17 cellular contexts compared by ENCODE assay signal in the genomic region with DNA sequence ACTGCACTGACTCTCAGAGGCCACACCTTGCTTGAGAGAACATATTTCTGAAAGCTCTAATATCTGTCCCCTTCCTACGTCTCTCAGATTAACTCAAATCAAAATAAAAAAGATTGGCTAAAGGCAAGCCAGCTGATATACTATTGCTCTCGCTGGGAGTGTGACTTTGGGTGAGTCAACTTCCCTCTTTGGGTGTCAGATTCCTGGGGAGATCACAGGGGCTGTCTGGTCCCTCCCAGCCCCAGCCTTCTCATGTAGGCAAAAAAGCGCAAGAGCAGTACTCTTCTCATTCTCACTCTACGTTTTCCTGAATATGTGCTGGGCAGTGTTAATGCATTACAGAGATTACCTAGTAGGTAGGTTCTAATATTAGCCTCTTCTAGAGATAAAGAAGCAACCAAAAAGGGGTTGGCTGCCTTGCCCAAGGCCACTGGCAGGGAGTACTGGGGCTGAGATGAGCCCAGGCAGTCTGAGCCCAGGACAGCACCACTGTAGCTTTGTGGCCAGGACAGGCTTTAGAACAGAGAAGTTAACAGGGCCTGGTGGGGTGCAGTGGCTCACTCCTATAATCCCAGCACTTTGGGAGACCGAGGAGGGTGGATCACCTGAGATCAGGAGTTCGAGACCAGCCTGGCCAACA. TPM values are rescaled to one million over a fixed set of nuclear protein-coding genes. Genes with fewer than 3 reads are reported as not detected.
A peak's percentile ranks its signal among the peaks of the same experiment; 100 is the strongest.
DNase-seq lines count a peak whose midpoint lies in the region; ATAC-seq and TF ChIP-seq lines count a peak whose summit lies in the region.
"Had no signal": no experiment of that assay in that cellular context is flagged by ENCODE, and none has a peak within 500 bp of the region (broad histone marks: within the 10 kb centered on the region; RNA-seq: fewer than 3 reads in every experiment).

No MANE protein-coding gene starts in this region.

- no peaks in the 10 kb centered on the region for H3K36me3 Mint-ChIP-seq in chondrocyte (ENCODE audit: low read depth)
- H3K36me3 Mint-ChIP-seq in CD8-positive, alpha-beta T cell = no peaks in the 10 kb centered on the region

- H3K36me3 ChIP-seq in PC-3 (ENCODE audit: low read depth, low read length) (no peaks in the 10 kb centered on the region), neuronal stem cell (replicated peaks in 1 of 2; ENCODE audit: control insufficient read depth in 2 of 2, insufficient read depth in 2 of 2, low read length in 2 of 2) (no peaks in the 10 kb centered on the region)
- H3K36me3 ChIP-seq in CD8-positive, alpha-beta T cell (ENCODE audit: insufficient read depth, low read length) = no peaks in the 10 kb centered on the region
- H3K36me3 ChIP-seq: prostate gland had no signal

- H2AFZ ChIP-seq in PC-3 (ENCODE audit: low read length) = peak overlapping the region; percentile 24; the same call in 1 of the 2 replicates
- H2AFZ ChIP-seq in neuronal stem cell (ENCODE audit: low read length) = no peak overlapping the region

- H3K4me1 Mint-ChIP-seq in chondrocyte (ENCODE audit: low read depth) = peaks cover 37% of the 10 kb centered on the region
- H3K4me1 Mint-ChIP-seq in CD8-positive, alpha-beta T cell (ENCODE audit: low read depth) = peaks cover 10% of the 10 kb centered on the region

- H3K4me1 ChIP-seq in PC-3 (ENCODE audit: insufficient read depth, low read length) (peaks cover 17% of the 10 kb centered on the region), neuronal stem cell (ENCODE audit: control insufficient read depth in 2 of 2, insufficient read depth in 1 of 2, low read depth in 1 of 2, low read length in 2 of 2) (peaks cover 6 to 8% of the 10 kb centered on the region in 2 donors)
- peaks cover 5% of the 10 kb centered on the region for H3K4me1 ChIP-seq in CD8-positive, alpha-beta T cell (ENCODE audit: insufficient read depth, low read length)
- H3K4me1 ChIP-seq: prostate gland had no signal

- H3K9me2 ChIP-seq in PC-3 (replicated peaks; ENCODE audit: low read length) = no peaks in the 10 kb centered on the region

- no peaks in the 10 kb centered on the region for H3K79me2 ChIP-seq in PC-3 (ENCODE audit: low read length)

- ATAC-seq in PC-3 = peak; percentile 66
- no peak for ATAC-seq in CD8-positive, alpha-beta T cell
- ATAC-seq: body of pancreas, left colon had no signal

- WGBS in neuronal stem cell (ENCODE audit: extremely low coverage in 2 of 2, insufficient read length in 2 of 2, insufficient replicate concordance in 1 of 2), 2 donors = no CpG with 5 or more reads among the region's 6 CpGs

- no peak overlapping the region for H3K4ac ChIP-seq in neuronal stem cell (ENCODE audit: low read length)

- H3F3A ChIP-seq in PC-3 (ENCODE audit: low read length, unreplicated experiment) = no peaks in the 10 kb centered on the region

- no peak overlapping the region for H3K14ac ChIP-seq in neuronal stem cell (ENCODE audit: low read length)

- H3K9me3 Mint-ChIP-seq in chondrocyte (ENCODE audit: low read depth) = no peaks in the 10 kb centered on the region
- H3K9me3 Mint-ChIP-seq in CD8-positive, alpha-beta T cell = no peaks in the 10 kb centered on the region
- H3K9me3 Mint-ChIP-seq: activated naive CD4-positive, alpha-beta T cell treated with anti-CD3 and anti-CD28 coated beads for 36 hours had no signal

- no peaks in the 10 kb centered on the region for H3K27me3 Mint-ChIP-seq in chondrocyte (ENCODE audit: low read depth)
- peaks cover 12% of the 10 kb centered on the region for H3K27me3 Mint-ChIP-seq in CD8-positive, alpha-beta T cell (ENCODE audit: low read depth)

- H2AK5ac ChIP-seq in neuronal stem cell (ENCODE audit: low read depth, low read length) = no peak overlapping the region

- H4K8ac ChIP-seq in neuronal stem cell (ENCODE audit: low read depth, low read length) = no peak overlapping the region

- H3K79me1 ChIP-seq in neuronal stem cell (ENCODE audit: low read depth, low read length) = no peaks in the 10 kb centered on the region

- H2BK5ac ChIP-seq in neuronal stem cell (ENCODE audit: low read length) = no peak overlapping the region

- TF ChIP-seq CTCF in PC-3 (conservative IDR thresholded peaks at IDR 0.05; ENCODE audit: low read depth, low read length) (no peak), chondrocyte (IDR thresholded peaks at IDR 0.05) (no peak)
- TF ChIP-seq CTCF in CD8-positive, alpha-beta T cell (IDR thresholded peaks at IDR 0.05) = no peak

- H3K23ac ChIP-seq in neuronal stem cell (ENCODE audit: low read depth, low read length, poor library complexity) = no peak overlapping the region

- no peak overlapping the region for H2BK15ac ChIP-seq in neuronal stem cell (ENCODE audit: low read length)

- CTCF ChIA-PET in PC-3 (lab: Charles Lee) = interaction anchor here (0.6 kb wide), 1 partner anchor 107 kb away, joined by 3 read pairs; no protein-coding TSS in a partner anchor
- CTCF ChIA-PET in CD8-positive, alpha-beta T cell (lab: Charles Lee) = interaction anchor here (1.4 kb wide), 1 partner anchor 132 kb away, joined by 3 read pairs; no protein-coding TSS in a partner anchor

- H3K9me3 ChIP-seq in PC-3 (ENCODE audit: low read length) = no peaks in the 10 kb centered on the region
- H3K9me3 ChIP-seq in neuronal stem cell (replicated peaks in 1 of 2; ENCODE audit: control insufficient read depth in 2 of 2, insufficient read depth in 1 of 2, low read depth in 1 of 2, low read length in 2 of 2) = no peaks in the 10 kb centered on the region
- H3K9me3 ChIP-seq in CD8-positive, alpha-beta T cell (ENCODE audit: low read length) = no peaks in the 10 kb centered on the region
- H3K9me3 ChIP-seq: body of pancreas, prostate gland had no signal

- H3K4me3 ChIP-seq in PC-3 (ENCODE audit: low read length) (no peak overlapping the region), neuronal stem cell (ENCODE audit: low read length in 2 of 2) (no peak overlapping the region)
- no peak overlapping the region for H3K4me3 ChIP-seq in CD8-positive, alpha-beta T cell (ENCODE audit: low read depth, low read length)
- H3K4me3 ChIP-seq: body of pancreas, prostate gland had no signal

- no TSS peak for BruUV-seq in PC-3 (replicated peaks; lab: Mats Ljungman, UMichigan)

- POLR2A ChIA-PET in PC-3 (lab: Charles Lee; ENCODE audit: unreplicated experiment) = interaction anchor here (0.7 kb wide), 1 partner anchor 142 kb away, joined by 3 read pairs; no protein-coding TSS in a partner anchor
- POLR2A ChIA-PET in CD8-positive, alpha-beta T cell (lab: Charles Lee) = no interaction called here

- no peaks in the 10 kb centered on the region for H3K27me3 ChIP-seq in PC-3 (ENCODE audit: low read length)
- no peaks in the 10 kb centered on the region for H3K27me3 ChIP-seq in neuronal stem cell (ENCODE audit: control insufficient read depth in 3 of 3, insufficient read depth in 3 of 3, low read depth in 1 of 3, low read length in 3 of 3)
- H3K27me3 ChIP-seq in CD8-positive, alpha-beta T cell (ENCODE audit: insufficient read depth, low read length) = no peaks in the 10 kb centered on the region
- H3K27me3 ChIP-seq: body of pancreas had no signal

- no peak overlapping the region for H3K4me3 Mint-ChIP-seq in chondrocyte (ENCODE audit: unreplicated experiment)
- H3K4me3 Mint-ChIP-seq in CD8-positive, alpha-beta T cell = no peak overlapping the region
- H3K4me3 Mint-ChIP-seq: activated naive CD4-positive, alpha-beta T cell treated with anti-CD3 and anti-CD28 coated beads for 36 hours had no signal

- DNase-seq in ELR (ENCODE audit: low read depth) (peak; percentile 65), PC-3 (peak; percentile 53), chondrocyte (ENCODE audit: low spot score) (peak; percentile 39), neuronal stem cell (ENCODE audit: low spot score) (no peak), HK-2 (ENCODE audit: unreplicated experiment) (no peak), NCI-H1417 treated with DMSO at 0.1 percent for 48 hours (lab: John Stamatoyannopoulos, UW) (no peak), GF-D8 (lab: John Stamatoyannopoulos, UW) (no peak)
- no peak for DNase-seq in CD8-positive, alpha-beta T cell
- DNase-seq: activated CD8-positive, alpha-beta memory T cell treated with anti-CD3 and anti-CD28 coated beads, Interleukin-2, amount 50 U/mL, for 48 hours; activated naive CD4-positive, alpha-beta T cell treated with anti-CD3 and anti-CD28 coated beads for 36 hours; body of pancreas; left colon; NCI-H2081; NCI-H748 treated with DMSO at 0.1 percent for 48 hours; RPMI8226; T-helper 2 cell had no signal

- intact Hi-C loops in PC-3 (cut with micrococcal nuclease) = loop anchor here (5.0 kb wide), 1 partner anchor 42 kb away; no protein-coding TSS in a partner anchor
- intact Hi-C loops in CD8-positive, alpha-beta T cell (cut with DNase I, micrococcal nuclease) = loop anchor here in 1 of 2 experiments (5.0 kb wide), 1 partner anchor 132 kb away; no protein-coding TSS in a partner anchor

- peak overlapping the region; percentile 42; the same call in 1 of the 2 replicates for H3K4me2 ChIP-seq in PC-3 (ENCODE audit: low read length)
- H3K4me2 ChIP-seq in neuronal stem cell (ENCODE audit: insufficient read depth, low read length, poor library complexity, severe bottlenecking) = no peak overlapping the region

- H2BK12ac ChIP-seq in neuronal stem cell (ENCODE audit: low read length) = no peak overlapping the region

- H3K27ac ChIP-seq in PC-3 (ENCODE audit: low read length) (no peak overlapping the region), neuronal stem cell (replicated peaks; ENCODE audit: low read length) (no peak overlapping the region)
- H3K27ac ChIP-seq in CD8-positive, alpha-beta T cell (ENCODE audit: low read depth, low read length) = no peak overlapping the region
- H3K27ac ChIP-seq: body of pancreas, prostate gland had no signal

- peak overlapping the region; percentile 27 for H3K27ac Mint-ChIP-seq in chondrocyte (ENCODE audit: unreplicated experiment)
- H3K27ac Mint-ChIP-seq in CD8-positive, alpha-beta T cell = no peak overlapping the region
- H3K27ac Mint-ChIP-seq: activated naive CD4-positive, alpha-beta T cell treated with anti-CD3 and anti-CD28 coated beads for 36 hours had no signal

- H4K20me1 ChIP-seq in PC-3 (ENCODE audit: low read length) = no peaks in the 10 kb centered on the region

- no peak overlapping the region for H4K91ac ChIP-seq in neuronal stem cell (ENCODE audit: low read depth, low read length, poor library complexity)

- no peak overlapping the region for H3K9ac ChIP-seq in PC-3 (ENCODE audit: low read length)
- H3K9ac ChIP-seq in neuronal stem cell (ENCODE audit: low read depth, low read length, poor library complexity) = no peak overlapping the region

- H3K18ac ChIP-seq in neuronal stem cell (ENCODE audit: low read length) = no peak overlapping the region

- H2BK120ac ChIP-seq in neuronal stem cell (ENCODE audit: low read depth, low read length) = peak overlapping the region; percentile 34

RNA-seq across cellular contexts. Expression of a gene that starts 9.1 kb away (rescaled TPM):
- total RNA-seq in PC-3 (2014; rRNA removed) (8.9 and 10.6 TPM in 2 replicates), chondrocyte (6.5 to 16.3 TPM (median 16.0 TPM) in 3 replicates)
- 32.4 TPM for polyA plus RNA-seq in neuronal stem cell (2013, experiment 1 of 2)
- 33.1 TPM for polyA plus RNA-seq in neuronal stem cell (2013, experiment 2 of 2)
- total RNA-seq in CD8-positive, alpha-beta T cell = under 1 TPM in 1 of 2 experiments, not detected in 1; 0.27 TPM
- total RNA-seq: activated naive CD4-positive, alpha-beta T cell treated with anti-CD3 and anti-CD28 coated beads for 36 hours had no signal

RNA-seq across cellular contexts. Expression of a gene that starts 23.1 kb away (rescaled TPM):
- total RNA-seq in PC-3 (2014; rRNA removed) = 29.4 and 39.3 TPM in 2 replicates
- total RNA-seq in chondrocyte = 23.6 to 28.0 TPM (median 26.9 TPM) in 3 replicates
- 8.7 TPM for polyA plus RNA-seq in neuronal stem cell (2013, experiment 1 of 2)
- polyA plus RNA-seq in neuronal stem cell (2013, experiment 2 of 2) = 8.8 TPM
- total RNA-seq in CD8-positive, alpha-beta T cell = 10 to 100 TPM; 15.4 to 17.0 TPM

RNA-seq across cellular contexts. Expression of a gene that starts 46.8 kb away (rescaled TPM):
- 296 and 325 TPM in 2 replicates for total RNA-seq in PC-3 (2014; rRNA removed)
- total RNA-seq in chondrocyte = 186 to 198 TPM (median 193 TPM) in 3 replicates
- polyA plus RNA-seq in neuronal stem cell (2013, experiment 1 of 2) = 296 TPM
- 293 TPM for polyA plus RNA-seq in neuronal stem cell (2013, experiment 2 of 2)
- 10 to 100 TPM; 83.9 to 84.5 TPM for total RNA-seq in CD8-positive, alpha-beta T cell

Comparison
In these comparisons a context has a peak if more than half of its experiments do, and no peak if none do; other contexts are left out.
1. DNase-seq: peak in ELR (single experiment), PC-3 (single experiment) and chondrocyte (single experiment); none in neuronal stem cell (single experiment), HK-2 (single experiment), CD8-positive, alpha-beta T cell (0 of 7), NCI-H1417 treated with DMSO at 0.1 percent for 48 hours (single experiment) and GF-D8 (single experiment).